ENCODE assay signal across 22 cellular contexts in the genomic region with DNA sequence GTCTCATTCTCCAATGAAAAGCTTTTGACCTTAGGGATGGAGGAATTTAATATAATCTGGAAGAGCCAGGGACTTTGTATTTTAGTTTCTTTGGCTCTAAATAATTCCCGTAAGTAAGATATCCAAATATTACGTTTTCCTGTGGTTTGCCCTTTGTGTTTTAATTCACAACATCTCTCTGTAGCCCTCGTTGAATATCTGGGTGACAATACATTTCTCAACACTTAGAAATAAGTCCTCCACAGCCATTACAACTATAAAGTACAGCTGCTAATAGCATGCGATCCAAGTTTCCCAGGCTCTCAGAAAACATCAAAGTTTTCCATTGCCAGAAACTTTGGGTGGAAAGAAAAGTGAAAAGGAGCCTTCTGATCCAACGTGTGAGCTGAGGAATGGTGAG.
"Had no signal": no experiment of that assay in that cellular context is flagged by ENCODE, and none has a peak within 500 bp of the region (broad histone marks: within the 10 kb centered on the region; RNA-seq: fewer than 3 reads in every experiment).

No MANE protein-coding gene starts in this region.

- H3K36me3 ChIP-seq: colonic mucosa, esophagus muscularis mucosa, gastrocnemius medialis, heart right ventricle, left lung, lower lobe of right lung had no signal

- H3K4me1 ChIP-seq: colonic mucosa, esophagus muscularis mucosa, gastrocnemius medialis, heart right ventricle, left lung, lower lobe of right lung had no signal

- H3K36me3 Mint-ChIP-seq: mesothelial cell of epicardium, naive B cell had no signal

- H3K9me3 ChIP-seq: colonic mucosa, esophagus muscularis mucosa, gastrocnemius medialis, heart right ventricle, left lung, lower lobe of right lung, mucosa of descending colon had no signal

- H3K27me3 ChIP-seq: colonic mucosa, gastrocnemius medialis, heart right ventricle, left lung had no signal

- H3K27ac ChIP-seq: colonic mucosa, dorsolateral prefrontal cortex, esophagus muscularis mucosa, gastrocnemius medialis, heart right ventricle, left lung, lower lobe of right lung had no signal

- DNase-seq: colonic mucosa; cortex of kidney; dermis blood vessel endothelial cell; dorsolateral prefrontal cortex; effector CD4-positive, alpha-beta T cell; effector memory CD4-positive, alpha-beta T cell; foreskin fibroblast; foreskin melanocyte; gastrocnemius medialis; glutamatergic neuron; head of caudate nucleus; heart right ventricle; hippocampal formation; left cardiac atrium; left lung; left ventricle myocardium superior; lower lobe of right lung; mesenchymal stem cell; mucosa of descending colon; naive B cell had no signal

- H3K4me1 Mint-ChIP-seq: naive B cell had no signal

- H3K27ac Mint-ChIP-seq: mesothelial cell of epicardium had no signal

- H3K4me3 Mint-ChIP-seq: mesothelial cell of epicardium, naive B cell had no signal

- H3K4me3 ChIP-seq: colonic mucosa, dorsolateral prefrontal cortex, esophagus muscularis mucosa, gastrocnemius medialis, heart right ventricle, left lung, lower lobe of right lung, mucosa of descending colon had no signal

- H3K9me3 Mint-ChIP-seq: mesothelial cell of epicardium had no signal

- ATAC-seq: gastrocnemius medialis, left cardiac atrium, left lung, left ventricle myocardium superior, lower lobe of right lung, mucosa of descending colon had no signal
